8 cellular contexts compared by ENCODE assay signal in the genomic region with DNA sequence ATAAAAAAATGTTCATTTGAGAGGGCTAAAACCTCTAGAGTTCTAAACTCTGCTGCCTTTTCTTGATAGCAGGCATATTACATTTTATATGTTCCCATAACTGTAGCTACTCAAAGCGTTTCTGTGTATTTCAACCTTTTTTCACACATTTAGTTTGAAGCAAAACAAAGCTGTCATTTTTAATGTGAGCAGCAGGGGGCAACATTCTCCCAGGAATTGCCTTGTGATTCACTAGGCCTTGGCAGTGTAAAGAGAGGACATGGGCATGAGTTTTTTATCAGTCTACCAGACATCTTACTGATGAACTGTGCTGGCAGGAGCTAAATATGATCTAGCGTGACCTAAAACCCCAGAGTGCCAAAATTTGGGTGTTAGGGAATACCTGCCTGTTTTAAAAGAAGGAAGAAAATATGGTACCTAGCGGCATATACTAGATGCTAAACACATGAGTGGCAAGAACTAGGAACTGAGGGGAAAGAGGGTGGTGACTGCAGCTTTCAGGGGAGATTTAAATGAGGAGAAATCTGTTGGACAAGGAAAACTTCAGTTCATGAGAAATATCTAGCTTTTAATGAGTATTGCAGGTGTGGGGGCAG.
DNase-seq lines count a peak whose midpoint lies in the region; ATAC-seq and TF ChIP-seq lines count a peak whose summit lies in the region.

No MANE protein-coding gene starts in this region.

- no peaks in the 10 kb centered on the region for H3K27me3 Mint-ChIP-seq in activated naive CD4-positive, alpha-beta T cell treated with anti-CD3 and anti-CD28 coated beads for 36 hours (ENCODE audit: low read depth)

- no peak overlapping the region for H3K27ac Mint-ChIP-seq in activated naive CD4-positive, alpha-beta T cell treated with anti-CD3 and anti-CD28 coated beads for 36 hours

- no peak overlapping the region for H3K4me3 Mint-ChIP-seq in activated naive CD4-positive, alpha-beta T cell treated with anti-CD3 and anti-CD28 coated beads for 36 hours

- intact Hi-C loops in activated naive CD4-positive, alpha-beta T cell treated with anti-CD3 and anti-CD28 coated beads for 36 hours (cut with micrococcal nuclease): loop anchor here (1.0 kb wide), 3 partner anchors 301 to 594 kb away; no protein-coding TSS in a partner anchor

- CTCF ChIA-PET in RWPE1 (lab: Yijun Ruan, JAX): interaction anchor here (0.6 to 1.8 kb wide), 17 partner anchors 13 to 1248 kb away, joined by 3 to 12 read pairs (median 4); no protein-coding TSS in a partner anchor
- CTCF ChIA-PET in activated naive CD4-positive, alpha-beta T cell treated with anti-CD3 and anti-CD28 coated beads for 36 hours (lab: Charles Lee): interaction anchor here (0.6 to 6.1 kb wide), 31 partner anchors 9 to 607 kb away, joined by 3 to 74 read pairs (median 3); no protein-coding TSS in a partner anchor

- TF ChIP-seq CTCF in RWPE1 (conservative IDR thresholded peaks at IDR 0.05; ENCODE audit: low read depth): peak; percentile 75

- DNase-seq in DMS79 (lab: John Stamatoyannopoulos, UW) (peak; percentile 12), KG1 (lab: John Stamatoyannopoulos, UW) (peak; percentile 53), RWPE1 (ENCODE audit: low spot score) (peak; percentile 52), globus pallidus (ENCODE audit: low spot score) (peak; percentile 68), pons (ENCODE audit: low spot score) (peak; percentile 84)
- peak; percentile 76 for DNase-seq in activated naive CD4-positive, alpha-beta T cell treated with anti-CD3 and anti-CD28 coated beads for 36 hours

- H3K27ac ChIP-seq in RWPE1: no peak overlapping the region

- no peaks in the 10 kb centered on the region for H3K36me3 Mint-ChIP-seq in activated naive CD4-positive, alpha-beta T cell treated with anti-CD3 and anti-CD28 coated beads for 36 hours (ENCODE audit: low read depth)

- no peaks in the 10 kb centered on the region for H3K9me3 Mint-ChIP-seq in activated naive CD4-positive, alpha-beta T cell treated with anti-CD3 and anti-CD28 coated beads for 36 hours

- ATAC-seq in HG03139 (IDR thresholded peaks at IDR 0.05; ENCODE audit: unreplicated experiment): no peak
- no peak for ATAC-seq in HG03521 (IDR thresholded peaks at IDR 0.05; ENCODE audit: unreplicated experiment)

- POLR2A ChIA-PET in RWPE1 (lab: Yijun Ruan, JAX; ENCODE audit: low non-redundant PET): no interaction called here

- H3K4me1 Mint-ChIP-seq in activated naive CD4-positive, alpha-beta T cell treated with anti-CD3 and anti-CD28 coated beads for 36 hours (ENCODE audit: low read depth): no peaks in the 10 kb centered on the region

Comparison
In these comparisons a context has a peak if more than half of its experiments do, and no peak if none do; other contexts are left out.
1. DNase-seq: peak in every context shown above with its lines; median percentile 84 in pons; 76 in activated naive CD4-positive, alpha-beta T cell treated with anti-CD3 and anti-CD28 coated beads for 36 hours; 68 in globus pallidus; 53 in KG1; 52 in RWPE1; 12 in DMS79.